Comparison of ENCODE assay signal across 1 cellular context in genomic region chr7:24609570-24609969, GRCh38.
TF ChIP-seq lines count a peak whose summit lies in the region.

No MANE protein-coding gene starts in this region.

TF ChIP-seq in K562, 482 proteins besides CTCF, POLR2A, EP300 and RAD21:
- TF ChIP-seq MECOM (CRISPR knock-in tag; IDR thresholded peaks at IDR 0.05), result no peak
- no peak for TF ChIP-seq ZNF699 (CRISPR knock-in tag; IDR thresholded peaks at IDR 0.05; ENCODE audit: insufficient replicate concordance)
- TF ChIP-seq BRF1 (IDR thresholded peaks at IDR 0.05; ENCODE audit: borderline replicate concordance, extremely low read depth, insufficient read length), result no peak
- TF ChIP-seq, protein P1, sequence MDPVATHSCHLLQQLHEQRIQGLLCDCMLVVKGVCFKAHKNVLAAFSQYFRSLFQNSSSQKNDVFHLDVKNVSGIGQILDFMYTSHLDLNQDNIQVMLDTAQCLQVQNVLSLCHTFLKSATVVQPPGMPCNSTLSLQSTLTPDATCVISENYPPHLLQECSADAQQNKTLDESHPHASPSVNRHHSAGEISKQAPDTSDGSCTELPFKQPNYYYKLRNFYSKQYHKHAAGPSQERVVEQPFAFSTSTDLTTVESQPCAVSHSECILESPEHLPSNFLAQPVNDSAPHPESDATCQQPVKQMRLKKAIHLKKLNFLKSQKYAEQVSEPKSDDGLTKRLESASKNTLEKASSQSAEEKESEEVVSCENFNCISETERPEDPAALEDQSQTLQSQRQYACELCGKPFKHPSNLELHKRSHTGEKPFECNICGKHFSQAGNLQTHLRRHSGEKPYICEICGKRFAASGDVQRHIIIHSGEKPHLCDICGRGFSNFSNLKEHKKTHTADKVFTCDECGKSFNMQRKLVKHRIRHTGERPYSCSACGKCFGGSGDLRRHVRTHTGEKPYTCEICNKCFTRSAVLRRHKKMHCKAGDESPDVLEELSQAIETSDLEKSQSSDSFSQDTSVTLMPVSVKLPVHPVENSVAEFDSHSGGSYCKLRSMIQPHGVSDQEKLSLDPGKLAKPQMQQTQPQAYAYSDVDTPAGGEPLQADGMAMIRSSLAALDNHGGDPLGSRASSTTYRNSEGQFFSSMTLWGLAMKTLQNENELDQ (CRISPR knock-in tag; IDR thresholded peaks at IDR 0.05; ENCODE audit: borderline replicate concordance), result no peak
- TF ChIP-seq, protein P2, sequence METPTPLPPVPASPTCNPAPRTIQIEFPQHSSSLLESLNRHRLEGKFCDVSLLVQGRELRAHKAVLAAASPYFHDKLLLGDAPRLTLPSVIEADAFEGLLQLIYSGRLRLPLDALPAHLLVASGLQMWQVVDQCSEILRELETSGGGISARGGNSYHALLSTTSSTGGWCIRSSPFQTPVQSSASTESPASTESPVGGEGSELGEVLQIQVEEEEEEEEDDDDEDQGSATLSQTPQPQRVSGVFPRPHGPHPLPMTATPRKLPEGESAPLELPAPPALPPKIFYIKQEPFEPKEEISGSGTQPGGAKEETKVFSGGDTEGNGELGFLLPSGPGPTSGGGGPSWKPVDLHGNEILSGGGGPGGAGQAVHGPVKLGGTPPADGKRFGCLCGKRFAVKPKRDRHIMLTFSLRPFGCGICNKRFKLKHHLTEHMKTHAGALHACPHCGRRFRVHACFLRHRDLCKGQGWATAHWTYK (CRISPR knock-in tag; IDR thresholded peaks at IDR 0.05), result no peak
- TF ChIP-seq MTA3 (IDR thresholded peaks at IDR 0.05; ENCODE audit: borderline replicate concordance), result no peak
- TF ChIP-seq RUNX1 (IDR thresholded peaks at IDR 0.05; ENCODE audit: low read depth), result no peak
- TF ChIP-seq CBFB (CRISPR knock-in tag; IDR thresholded peaks at IDR 0.05), result no peak
- TF ChIP-seq HEY1 (CRISPR knock-in tag; IDR thresholded peaks at IDR 0.05; ENCODE audit: borderline replicate concordance), result no peak
- TF ChIP-seq JUNB (CRISPR knock-in tag; conservative IDR thresholded peaks at IDR 0.05), result no peak
- TF ChIP-seq ZEB2 (IDR thresholded peaks at IDR 0.05), result no peak
- no peak for TF ChIP-seq TAF1 (IDR thresholded peaks at IDR 0.05; ENCODE audit: control insufficient read depth, extremely low read depth, insufficient read depth, low read length, severe bottlenecking)
- no peak for TF ChIP-seq ZNF282 (CRISPR knock-in tag; IDR thresholded peaks at IDR 0.05)
